ENCODE assay signal across 23 cellular contexts in the genomic region with DNA sequence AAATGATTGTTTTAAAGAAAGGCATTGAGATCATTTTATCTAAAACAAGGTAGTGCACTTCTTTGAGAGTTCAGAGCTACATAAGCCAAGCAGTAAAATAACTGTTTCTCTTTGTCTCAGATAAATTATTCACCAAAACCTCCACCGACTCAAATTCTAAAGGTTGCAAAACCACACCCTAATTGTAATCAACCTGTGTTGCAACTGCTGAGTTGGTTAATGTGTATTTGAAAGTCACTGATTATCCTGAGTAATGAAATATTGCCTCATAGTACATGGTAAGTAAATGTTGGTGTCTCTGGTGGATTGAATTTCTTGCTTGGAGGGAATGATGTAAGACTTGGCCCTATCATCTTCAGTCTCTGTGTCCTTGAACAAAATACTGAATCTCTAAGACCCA. TPM values are rescaled to one million over a fixed set of nuclear protein-coding genes. Genes with fewer than 3 reads are reported as not detected.
DNase-seq lines count a peak whose midpoint lies in the region; ATAC-seq, FAIRE-seq and TF ChIP-seq lines count a peak whose summit lies in the region.
"Had no signal": no experiment of that assay in that cellular context is flagged by ENCODE, and none has a peak within 500 bp of the region (broad histone marks: within the 10 kb centered on the region; RNA-seq: fewer than 3 reads in every experiment).

No MANE protein-coding gene starts in this region.

- H3K4me1 ChIP-seq in kidney (ENCODE audit: control insufficient read depth in 1 of 2, insufficient read depth in 1 of 2, low read depth in 1 of 2, low read length in 2 of 2) (peaks cover 0 to 13% of the 10 kb centered on the region in 2 donors), stomach (no peaks in the 10 kb centered on the region), tibial artery (no peaks in the 10 kb centered on the region)
- H3K4me1 ChIP-seq: colonic mucosa, heart left ventricle, left ventricle myocardium inferior, testis had no signal

- no peaks in the 10 kb centered on the region for H3K36me3 Mint-ChIP-seq in HFFc6 (ENCODE audit: low read depth)
- H3K36me3 Mint-ChIP-seq: CD8-positive, alpha-beta memory T cell had no signal

- H3K4me3 ChIP-seq in NB4 (ENCODE audit: low read depth, low read length), result no peak overlapping the region
- peak overlapping the region in 1 of 2 donors; percentile 23 for H3K4me3 ChIP-seq in kidney (ENCODE audit: low read length in 2 of 2)
- no peak overlapping the region for H3K4me3 ChIP-seq in stomach
- no peak overlapping the region for H3K4me3 ChIP-seq in tibial artery
- H3K4me3 ChIP-seq: colonic mucosa, GM12878, heart left ventricle, left ventricle myocardium inferior, testis had no signal

- H3K4me1 Mint-ChIP-seq in HFFc6 (ENCODE audit: low read depth), result no peaks in the 10 kb centered on the region
- H3K4me1 Mint-ChIP-seq: CD8-positive, alpha-beta memory T cell had no signal

- TF ChIP-seq POLR2A in NB4 (IDR thresholded peaks at IDR 0.05; ENCODE audit: extremely low read depth, insufficient read length) (no peak), stomach (IDR thresholded peaks at IDR 0.05) (no peak)

- 0% methylated on average over 1 of the region's 1 CpG for WGBS in stomach, 5 donors

- no peaks in the 10 kb centered on the region for H3K27me3 ChIP-seq in stomach
- H3K27me3 ChIP-seq in tibial artery, result no peaks in the 10 kb centered on the region
- H3K27me3 ChIP-seq: colonic mucosa, heart left ventricle, testis had no signal

- FAIRE-seq in kidney (lab: Jason Lieb, UNC), result peak; percentile 93
- FAIRE-seq: GM12878 had no signal

- TF ChIP-seq EP300 in stomach (IDR thresholded peaks at IDR 0.05), result no peak

- no peak overlapping the region for H3K4me3 Mint-ChIP-seq in HFFc6
- H3K4me3 Mint-ChIP-seq: CD8-positive, alpha-beta memory T cell had no signal

- TF ChIP-seq CTCF in 22Rv1 (IDR thresholded peaks at IDR 0.05) (no peak), NB4 (IDR thresholded peaks at IDR 0.05; ENCODE audit: low read depth, low read length) (no peak), kidney (IDR thresholded peaks at IDR 0.05; ENCODE audit: borderline replicate concordance, extremely low read depth, insufficient read depth) (no peak), stomach (IDR thresholded peaks at IDR 0.05) (no peak), tibial artery (IDR thresholded peaks at IDR 0.05) (no peak), HFFc6 (IDR thresholded peaks at IDR 0.05) (no peak)

- ATAC-seq in GM19467 (IDR thresholded peaks at IDR 0.05; ENCODE audit: unreplicated experiment), result peak; percentile 64
- ATAC-seq in HG02852 (IDR thresholded peaks at IDR 0.05; ENCODE audit: unreplicated experiment), result no peak
- ATAC-seq: GM12878, heart left ventricle, Panc1 had no signal

- H3K9me3 Mint-ChIP-seq in HFFc6, result peaks cover 41% of the 10 kb centered on the region

- no peak overlapping the region for H3K9ac ChIP-seq in kidney (ENCODE audit: low read length in 2 of 2)

- H3K27ac Mint-ChIP-seq in HFFc6, result no peak overlapping the region
- H3K27ac Mint-ChIP-seq: CD8-positive, alpha-beta memory T cell had no signal

- intact Hi-C loops in kidney (cut with DNase I), result no loop called here
- intact Hi-C loops in stomach (cut with DNase I; ENCODE audit: low total_unique reads), result no loop called here
- intact Hi-C loops in tibial artery (cut with DNase I; ENCODE audit: low total_unique reads), result no loop called here

- H3K27me3 Mint-ChIP-seq in HFFc6 (ENCODE audit: insufficient read depth), result no peaks in the 10 kb centered on the region; the same call in 1 of the 2 replicates
- H3K27me3 Mint-ChIP-seq: CD8-positive, alpha-beta memory T cell had no signal

- peak overlapping the region; percentile 42 for H3K27ac ChIP-seq in 22Rv1
- no peak overlapping the region for H3K27ac ChIP-seq in kidney (ENCODE audit: low read depth in 2 of 2, low read length in 2 of 2)
- H3K27ac ChIP-seq in stomach, result no peak overlapping the region
- no peak overlapping the region for H3K27ac ChIP-seq in tibial artery
- H3K27ac ChIP-seq: colonic mucosa, heart left ventricle, left ventricle myocardium inferior, testis had no signal

- DNase-seq in NB4 (ENCODE audit: low read depth) (peak; percentile 42), kidney (no peak), stomach (no peak), tibial artery (no peak), HFFc6 (no peak)
- DNase-seq: activated effector memory CD4-positive, alpha-beta T cell treated with anti-CD3 and anti-CD28 coated beads, Interleukin-2, amount 50 U/mL, for 16 hours; aorta; CD8-positive, alpha-beta memory T cell; colonic mucosa; heart left ventricle; left ventricle myocardium inferior; NCI-H1436; NCI-H510A; stimulated activated CD4-positive, alpha-beta T cell treated with anti-CD3 and anti-CD28 coated beads, Interleukin-2, amount 100 ng/mL, for 24 hours; stimulated activated CD8-positive, alpha-beta memory T cell treated with anti-CD3 and anti-CD28 coated beads, Interleukin-4, amount 100 ng/mL, for 48 hours; testis had no signal

- H3K9me3 ChIP-seq in kidney (ENCODE audit: control insufficient read depth in 1 of 2, low read length in 2 of 2), result no peaks in the 10 kb centered on the region
- peaks cover 0 to 24% (median 4%) of the 10 kb centered on the region in 4 donors for H3K9me3 ChIP-seq in stomach
- peaks cover 0 to 11% (median 3%) of the 10 kb centered on the region in 3 donors for H3K9me3 ChIP-seq in tibial artery
- H3K9me3 ChIP-seq: colonic mucosa, testis had no signal

- no peaks in the 10 kb centered on the region for H3K36me3 ChIP-seq in kidney (ENCODE audit: control insufficient read depth in 1 of 2, insufficient read depth in 2 of 2, low read length in 2 of 2)
- H3K36me3 ChIP-seq in stomach, result no peaks in the 10 kb centered on the region
- H3K36me3 ChIP-seq in tibial artery, result no peaks in the 10 kb centered on the region
- H3K36me3 ChIP-seq: colonic mucosa, heart left ventricle, left ventricle myocardium inferior had no signal

RNA-seq across cellular contexts. Expression of a gene that starts 35.9 kb away (rescaled TPM):
- total RNA-seq in kidney (2.9 TPM), stomach (100 to 1,000 TPM in 3 of 5 donors, 10 to 100 TPM in 2; 15.1 to 176 (median 118) TPM)
- polyA plus RNA-seq in kidney (ENCODE audit: insufficient read depth, low read depth, low replicate concordance) (2.4 TPM), stomach (1 to 10 TPM in 1 of 3 donors, under 1 TPM in 1, not detected in 1; 0.75 to 7.2 TPM)
- not detected for total RNA-seq in HFFc6 (2021; fragmentation: NEBNext Ultra II Directional; extraction: Animal tissue kit (Norgen Biotek cat#: 25700))
- total RNA-seq: activated CD8-positive, alpha-beta memory T cell treated with anti-CD3 and anti-CD28 coated beads for 36 hours; aorta; CD8-positive, alpha-beta memory T cell; left ventricle myocardium inferior; testis had no signal
- polyA plus RNA-seq: CD8-positive, alpha-beta memory T cell; neural cell had no signal
